8 cellular contexts compared by ENCODE assay signal in the genomic region with DNA sequence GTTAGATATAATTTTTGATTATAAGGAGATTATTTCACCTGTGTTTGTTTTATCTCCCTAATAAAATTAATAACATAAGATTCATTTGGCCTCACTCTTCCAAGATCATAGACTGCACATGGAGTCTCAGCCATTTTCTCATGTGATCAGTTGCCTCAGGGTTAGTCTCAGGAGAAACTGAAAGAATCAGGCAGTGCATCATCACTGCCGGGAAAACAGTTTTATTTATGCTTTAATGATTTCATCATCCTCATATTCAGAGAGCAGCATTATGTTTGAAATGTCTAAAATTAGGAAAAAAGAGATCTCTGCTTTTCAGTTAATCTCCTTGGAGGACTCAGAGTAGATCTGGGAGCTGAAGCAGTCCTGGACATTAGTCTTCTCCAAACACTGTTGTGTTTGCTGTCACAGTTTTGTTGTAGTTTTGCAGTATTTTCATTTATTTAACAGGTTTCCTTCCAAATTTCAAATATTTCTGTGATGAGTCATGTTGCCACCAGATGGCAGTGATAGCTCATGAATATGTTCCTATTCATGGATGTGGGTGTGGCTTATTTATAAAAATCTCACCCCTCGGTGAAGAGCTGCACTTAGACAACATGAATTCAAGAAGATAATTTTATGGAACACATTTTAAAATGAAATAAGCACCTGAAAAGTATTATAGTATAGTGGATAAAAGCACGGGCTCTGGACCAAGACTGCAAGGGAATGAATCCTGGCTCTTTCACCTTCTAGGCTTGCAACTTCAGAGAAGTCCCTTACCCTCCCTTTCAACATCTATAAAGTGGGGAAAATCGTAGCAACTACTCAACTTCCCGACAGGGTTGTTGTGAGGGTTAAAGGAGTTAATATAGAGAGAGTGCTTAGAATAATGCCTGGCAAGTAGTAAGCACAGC. TPM values are rescaled to one million over a fixed set of nuclear protein-coding genes. Genes with fewer than 3 reads are reported as not detected.
DNase-seq lines count a peak whose midpoint lies in the region; ATAC-seq and TF ChIP-seq lines count a peak whose summit lies in the region.

No MANE protein-coding gene starts in this region.

- BruUV-seq in IMR-90 (replicated peaks; lab: Mats Ljungman, UMichigan), result no TSS peak

- peak overlapping the region; percentile 68; the same call in 1 of the 2 replicates for H3K4ac ChIP-seq in IMR-90 (ENCODE audit: low read depth, low read length)

- H3K56ac ChIP-seq in IMR-90 (ENCODE audit: extremely low read depth, insufficient read depth, low read length), result peak overlapping the region; percentile 42; the same call in 1 of the 2 replicates

- H3K36me3 Mint-ChIP-seq in chondrocyte (ENCODE audit: low read depth), result peaks cover 30% of the 10 kb centered on the region

- no peak overlapping the region for H2AK5ac ChIP-seq in IMR-90 (ENCODE audit: low read depth, low read length)

- peak; percentile 59 for TF ChIP-seq CTCF in IMR-90 (conservative IDR thresholded peaks at IDR 0.05; ENCODE audit: low read depth, low read length)
- peak; percentile 90 for TF ChIP-seq CTCF in chondrocyte (IDR thresholded peaks at IDR 0.05)
- TF ChIP-seq CTCF in thyroid gland (IDR thresholded peaks at IDR 0.05), result peak in 5 of 6 experiments; percentile 33 to 67 (median 63)

- no peak overlapping the region for H3K9ac ChIP-seq in IMR-90 (ENCODE audit: low read depth, low read length)

- no peak overlapping the region; the same call in 2 of the 3 replicates for H2BK15ac ChIP-seq in IMR-90 (ENCODE audit: low read depth, low read length)

- H3K14ac ChIP-seq in IMR-90 (replicated peaks; ENCODE audit: low read depth, low read length), result no peak overlapping the region; the same call in 1 of the 2 replicates

- TF ChIP-seq POLR2A in IMR-90 (IDR thresholded peaks at IDR 0.05; ENCODE audit: low read depth, low read length) (no peak), thyroid gland (IDR thresholded peaks at IDR 0.05) (no peak)

- dilution Hi-C loops in IMR-90 (cut with HindIII; ENCODE audit: low sequenced_read_pairs, unreplicated experiment), result no loop called here

- peaks cover 3% of the 10 kb centered on the region; the same call in 1 of the 2 replicates for H3K9me1 ChIP-seq in IMR-90 (ENCODE audit: insufficient read depth, low read length)

- peak overlapping the region; percentile 89 for H3K27ac Mint-ChIP-seq in chondrocyte (ENCODE audit: unreplicated experiment)

- H2AK9ac ChIP-seq in IMR-90 (replicated peaks; ENCODE audit: low read depth, low read length, poor library complexity), result no peak overlapping the region

- no peaks in the 10 kb centered on the region; a peak in 1 of 4 replicates for H3K79me1 ChIP-seq in IMR-90 (ENCODE audit: low read depth in 1 of 2, low read length in 2 of 2)

- CTCF ChIA-PET in IMR-90 (lab: Yijun Ruan, JAX), result interaction anchor here (1.1 to 2.3 kb wide), 4 partner anchors 9 to 116 kb away, joined by 3 to 15 read pairs (median 4); no protein-coding TSS in a partner anchor

- H3K9me3 ChIP-seq in IMR-90 (ENCODE audit: control insufficient read depth, insufficient read depth, low read length) (no peaks in the 10 kb centered on the region), thyroid gland (no peaks in the 10 kb centered on the region)

- H3K4me2 ChIP-seq in IMR-90 (ENCODE audit: low read depth, low read length), result peak overlapping the region; percentile 93; the same call in 1 of the 2 replicates

- H3K27ac ChIP-seq in IMR-90 (ENCODE audit: insufficient read depth, low read length) (peak overlapping the region; percentile 51; the same call in 1 of the 2 replicates), thyroid gland (no peak overlapping the region)

- TF ChIP-seq RAD21 in IMR-90 (IDR thresholded peaks at IDR 0.05; ENCODE audit: low read length), result peak; percentile 73

- H3K18ac ChIP-seq in IMR-90 (ENCODE audit: low read depth, low read length), result peak overlapping the region; percentile 80; the same call in 1 of the 2 replicates

- H3K27me3 ChIP-seq in IMR-90 (ENCODE audit: control insufficient read depth, insufficient read depth, low read length), result no peaks in the 10 kb centered on the region
- no peaks in the 10 kb centered on the region for H3K27me3 ChIP-seq in thyroid gland

- H3K4me1 ChIP-seq in IMR-90 (ENCODE audit: control insufficient read depth, insufficient read depth, low read length), result peaks cover 6% of the 10 kb centered on the region
- H3K4me1 ChIP-seq in thyroid gland, result peaks cover 4 to 18% of the 10 kb centered on the region in 2 donors

- in situ Hi-C loops in IMR-90 (cut with MboI; ENCODE audit: low sequenced_read_pairs), result loop anchor here (10.0 kb wide), 1 partner anchor 361 kb away; no protein-coding TSS in a partner anchor

- peak; percentile 90 for ATAC-seq in IMR-90 (ENCODE audit: low read depth)

- H2BK20ac ChIP-seq in IMR-90 (ENCODE audit: low read depth, low read length), result 0 out of 2 replicates have a peak overlapping the region, but pooled peaks have one; percentile 80

- H4K20me1 ChIP-seq in IMR-90 (ENCODE audit: insufficient read depth, low read length), result no peaks in the 10 kb centered on the region

- POLR2A ChIA-PET in IMR-90 (lab: Charles Lee; ENCODE audit: unreplicated experiment), result interaction anchor here (1.0 kb wide), 1 partner anchor 116 kb away, joined by 5 read pairs; no protein-coding TSS in a partner anchor

- peak overlapping the region; percentile 78; the same call in 1 of the 2 replicates for H4K91ac ChIP-seq in IMR-90 (ENCODE audit: insufficient read depth, low read depth, low read length)

- peaks cover 19% of the 10 kb centered on the region for H3K36me3 ChIP-seq in IMR-90 (ENCODE audit: control insufficient read depth, insufficient read depth, low read length)
- H3K36me3 ChIP-seq in thyroid gland, result no peaks in the 10 kb centered on the region

- H3K27me3 Mint-ChIP-seq in chondrocyte (ENCODE audit: low read depth), result no peaks in the 10 kb centered on the region

- H2AFZ ChIP-seq in IMR-90 (replicated peaks; ENCODE audit: low read length, poor library complexity), result no peak overlapping the region

- peak overlapping the region in 1 of 2 experiments; percentile 66; a peak in 1 of 4 replicates for H4K8ac ChIP-seq in IMR-90 (ENCODE audit: low read depth in 2 of 2, low read length in 2 of 2)

- peak overlapping the region; percentile 84 for H2BK120ac ChIP-seq in IMR-90 (ENCODE audit: low read depth, low read length)

- intact Hi-C loops in IMR-90 (cut with micrococcal nuclease), result loop anchor here (1.0 to 5.0 kb wide), 5 partner anchors 19 to 619 kb away; no protein-coding TSS in a partner anchor
- intact Hi-C loops in thyroid gland (cut with DNase I), result loop anchor here (5.0 to 10.0 kb wide), 2 partner anchors 111 to 224 kb away; no protein-coding TSS in a partner anchor

- H3K9me3 Mint-ChIP-seq in chondrocyte (ENCODE audit: low read depth), result no peaks in the 10 kb centered on the region

- no peak overlapping the region for H3K4me3 Mint-ChIP-seq in chondrocyte (ENCODE audit: unreplicated experiment)

- H3K4me3 ChIP-seq in IMR-90 (ENCODE audit: insufficient read depth, low read depth, low read length), result no peak overlapping the region
- H3K4me3 ChIP-seq in thyroid gland (replicated peaks in 1 of 3), result no peak overlapping the region

- peak overlapping the region; percentile 84 for H2BK5ac ChIP-seq in IMR-90 (ENCODE audit: low read depth, low read length, poor library complexity, severe bottlenecking)

- H3K4me1 Mint-ChIP-seq in chondrocyte (ENCODE audit: low read depth), result peaks cover 12% of the 10 kb centered on the region

- WGBS in IMR-90 (ENCODE audit: extremely low coverage in 2 of 2, insufficient read length in 1 of 2), 2 experiments, result no CpG with 5 or more reads among the region's 5 CpGs
- 38 to 43% methylated on average over 5 of the region's 5 CpGs for WGBS in thyroid gland, 2 donors

- DNase-seq in activated CD4-positive, alpha-beta T cell treated with anti-CD3 and anti-CD28 coated beads for 4 hours, result peak; percentile 12 to 32
- no peak for DNase-seq in activated CD4-positive, alpha-beta T cell treated with anti-CD3 and anti-CD28 coated beads, Interleukin-2, amount 50 U/mL, for 1 hour
- DNase-seq in IMR-90 (peak; percentile 87), OCI-M1 (lab: John Stamatoyannopoulos, UW) (peak; percentile 86), chondrocyte (ENCODE audit: low spot score) (no peak), left kidney (ENCODE audit: low read depth, low spot score) (peak; percentile 69), thyroid gland (peak in 1 of 2 donors; percentile 16)
- DNase-seq in activated CD4-positive, CD25-positive, alpha-beta regulatory T cell treated with anti-CD3 and anti-CD28 coated beads, Interleukin-2, amount 50 U/mL, for 72 hours, result no peak

- 0 out of 2 replicates have a peak overlapping the region, but pooled peaks have one; percentile 82 for H3K23ac ChIP-seq in IMR-90 (ENCODE audit: low read depth, low read length)

- peak overlapping the region; percentile 42 for H4K5ac ChIP-seq in IMR-90 (ENCODE audit: low read depth, low read length)

TF ChIP-seq in IMR-90, 13 proteins besides CTCF, POLR2A, EP300 and RAD21 (continues in another document):
- TF ChIP-seq FOS (IDR thresholded peaks at IDR 0.05; ENCODE audit: low read depth, low read length) (peak; percentile 81; the same call in 1 of the 2 replicates), MXI1 (IDR thresholded peaks at IDR 0.05; ENCODE audit: borderline replicate concordance, low read depth, low read length) (peak; percentile 64; the same call in 1 of the 2 replicates), CEBPB (IDR thresholded peaks at IDR 0.05; ENCODE audit: low read depth, low read length) (peak; percentile 87), BHLHE40 (IDR thresholded peaks at IDR 0.05; ENCODE audit: low read depth, low read length) (no peak), USF2 (IDR thresholded peaks at IDR 0.05; ENCODE audit: low read depth, low read length) (peak; percentile 50; the same call in 1 of the 2 replicates), RCOR1 (IDR thresholded peaks at IDR 0.05; ENCODE audit: insufficient replicate concordance, low read length) (no peak)

RNA-seq across cellular contexts. Expression of gene CHD1L, which starts 31.2 kb away (rescaled TPM):
- 47.5 and 51.7 TPM in 2 replicates for total RNA-seq in IMR-90 (2012; rRNA removed)
- polyA plus RNA-seq in IMR-90 (2012; rRNA removed), result 28.2 and 31.2 TPM in 2 replicates
- 6.2 and 8.3 TPM in 2 replicates for polyA plus RNA-seq in IMR-90 (2012; cell fraction: cytosol; rRNA removed)
- 7.3 and 53.9 TPM in 2 replicates for polyA plus RNA-seq in IMR-90 (2012; cell fraction: nucleus; rRNA removed; ENCODE audit: low replicate concordance)
- total RNA-seq in chondrocyte, result 34.5 to 42.1 TPM (median 38.3 TPM) in 3 replicates
- total RNA-seq in thyroid gland, result 10 to 100 TPM; 16.5 to 22.2 (median 17.3) TPM

RNA-seq across cellular contexts. Expression of gene FMO5, which starts 48.5 kb away (rescaled TPM):
- total RNA-seq in IMR-90 (2012; rRNA removed) (0.36 and 0.83 TPM in 2 replicates), chondrocyte (1.8 to 2.8 TPM (median 2.5 TPM) in 3 replicates), thyroid gland (1 to 10 TPM; 1.7 to 9.1 (median 3.3) TPM)
- 0.50 and 0.51 TPM in 2 replicates for polyA plus RNA-seq in IMR-90 (2012; rRNA removed)
- polyA plus RNA-seq in IMR-90 (2012; cell fraction: cytosol; rRNA removed), result 0.01 and 0.10 TPM in 2 replicates
- polyA plus RNA-seq in IMR-90 (2012; cell fraction: nucleus; rRNA removed; ENCODE audit: low replicate concordance), result 0.29 and 1.3 TPM in 2 replicates

Comparison
In these comparisons a context has a peak if more than half of its experiments do, and no peak if none do; other contexts are left out.
1. DNase-seq: peak in activated CD4-positive, alpha-beta T cell treated with anti-CD3 and anti-CD28 coated beads for 4 hours (2 of 2), IMR-90 (single experiment), OCI-M1 (single experiment) and left kidney (single experiment); none in activated CD4-positive, alpha-beta T cell treated with anti-CD3 and anti-CD28 coated beads, Interleukin-2, amount 50 U/mL, for 1 hour (single experiment), chondrocyte (single experiment) and activated CD4-positive, CD25-positive, alpha-beta regulatory T cell treated with anti-CD3 and anti-CD28 coated beads, Interleukin-2, amount 50 U/mL, for 72 hours (single experiment).
2. Peak in every context shown above with its lines, with median percentiles within 50 percentile points of each other: CTCF ChIP-seq.